ENCODE assay signal across 21 cellular contexts in genomic region chr2:157262248-157262647, GRCh38. TPM values are rescaled to one million over a fixed set of nuclear protein-coding genes. Genes with fewer than 3 reads are reported as not detected.
"Had no signal": no experiment of that assay in that cellular context is flagged by ENCODE, and none has a peak within 500 bp of the region (broad histone marks: within the 10 kb centered on the region; RNA-seq: fewer than 3 reads in every experiment).

No MANE protein-coding gene starts in this region.

- H3K36me3 ChIP-seq: lower lobe of right lung, right lobe of liver, suprapubic skin had no signal

- H3K4me1 ChIP-seq: psoas muscle, right lobe of liver had no signal

- DNase-seq: activated CD4-positive, alpha-beta T cell treated with anti-CD3 and anti-CD28 coated beads, Interleukin-2, amount 50 U/mL, for 4 hours; activated CD4-positive, CD25-positive, alpha-beta regulatory T cell treated with anti-CD3 and anti-CD28 coated beads, Interleukin-2, amount 50 U/mL, for 72 hours; activated naive CD4-positive, alpha-beta T cell treated with Interleukin-2 at 50 U/mL for 16 hours; activated naive CD8-positive, alpha-beta T cell treated with anti-CD3 and anti-CD28 coated beads, Interleukin-2, amount 50 U/mL, for 24 hours; aorta; cerebellar nuclear complex; effector CD8-positive, alpha-beta T cell; head of caudate nucleus; left cardiac atrium; lower lobe of right lung; psoas muscle; right lobe of liver; T-helper 9 cell had no signal

- H3K9me3 ChIP-seq: lower lobe of right lung, psoas muscle, right lobe of liver, suprapubic skin had no signal

- H3K27me3 Mint-ChIP-seq: type B pancreatic cell had no signal

- H3K4me3 ChIP-seq: psoas muscle, right lobe of liver, suprapubic skin had no signal

- H3K9me3 Mint-ChIP-seq: activated naive CD8-positive, alpha-beta T cell treated with anti-CD3 and anti-CD28 coated beads, Interleukin-2, amount 50 U/mL, for 24 hours; activated T-helper 17 cell treated with anti-CD3 and anti-CD28 coated beads, Interleukin-2, amount 50 U/mL, for 72 hours; mesothelial cell of epicardium; stimulated activated naive CD8-positive, alpha-beta T cell treated with anti-CD3 and anti-CD28 coated beads, Interleukin-15, Interleukin-2, amounts not matched to agents 100 ng/mL and 50 ng/mL, for 24 hours had no signal

- H3K4me3 Mint-ChIP-seq: activated naive CD8-positive, alpha-beta T cell treated with anti-CD3 and anti-CD28 coated beads, Interleukin-2, amount 50 U/mL, for 24 hours; activated T-helper 17 cell treated with anti-CD3 and anti-CD28 coated beads, Interleukin-2, amount 50 U/mL, for 72 hours; mesothelial cell of epicardium; stimulated activated naive CD8-positive, alpha-beta T cell treated with anti-CD3 and anti-CD28 coated beads, Interleukin-15, Interleukin-2, amounts not matched to agents 100 ng/mL and 50 ng/mL, for 24 hours; type B pancreatic cell had no signal

- ATAC-seq: activated naive CD8-positive, alpha-beta T cell treated with anti-CD3 and anti-CD28 coated beads, Interleukin-2, amount 50 U/mL, for 24 hours; activated T-helper 17 cell treated with anti-CD3 and anti-CD28 coated beads, Interleukin-2, amount 50 U/mL, for 72 hours; left cardiac atrium; lower lobe of right lung; psoas muscle; right lobe of liver had no signal

- FAIRE-seq: endothelial cell of umbilical vein, frontal cortex had no signal

- H3K27me3 ChIP-seq: right lobe of liver, suprapubic skin had no signal

- H3K27ac Mint-ChIP-seq: activated naive CD8-positive, alpha-beta T cell treated with anti-CD3 and anti-CD28 coated beads, Interleukin-2, amount 50 U/mL, for 24 hours; mesothelial cell of epicardium; stimulated activated naive CD8-positive, alpha-beta T cell treated with anti-CD3 and anti-CD28 coated beads, Interleukin-15, Interleukin-2, amounts not matched to agents 100 ng/mL and 50 ng/mL, for 24 hours; type B pancreatic cell had no signal

- H3K27ac ChIP-seq: lower lobe of right lung, psoas muscle, right lobe of liver, suprapubic skin had no signal

- H3K36me3 Mint-ChIP-seq: mesothelial cell of epicardium, type B pancreatic cell had no signal

RNA-seq across cellular contexts. Expression of gene GALNT5, which starts 4.7 kb away (rescaled TPM):
- total RNA-seq: endothelial cell of umbilical vein had no signal
- polyA plus RNA-seq: endothelial cell of umbilical vein, neural cell had no signal
